Comparison of ENCODE assay signal across 8 cellular contexts in genomic region chr2:69436594-69436936, GRCh38. TPM values are rescaled to one million over a fixed set of nuclear protein-coding genes. Genes with fewer than 3 reads are reported as not detected.
DNase-seq lines count a peak whose midpoint lies in the region; ATAC-seq, FAIRE-seq and TF ChIP-seq lines count a peak whose summit lies in the region.

No MANE protein-coding gene starts in this region.

- no peak for TF ChIP-seq EP300 in H1 (IDR thresholded peaks at IDR 0.05; ENCODE audit: borderline replicate concordance in 1 of 2, low read depth in 2 of 2, low read length in 2 of 2)

- H3K36me3 ChIP-seq in OCI-LY1 (ENCODE audit: insufficient read depth, low read length) (no peaks in the 10 kb centered on the region), H1 (ENCODE audit: control insufficient read depth in 2 of 4, insufficient read depth in 4 of 4, low read length in 3 of 4) (no peaks in the 10 kb centered on the region; a peak in 1 of 8 replicates), neuronal stem cell (replicated peaks in 1 of 2; ENCODE audit: control insufficient read depth in 2 of 2, insufficient read depth in 2 of 2, low read length in 2 of 2) (peaks cover 0 to 4% of the 10 kb centered on the region in 2 donors)

- H3K9ac ChIP-seq in OCI-LY1 (ENCODE audit: low read length) (peak overlapping the region; percentile 63), H1 (replicated peaks in 1 of 4; ENCODE audit: extremely low read depth in 1 of 4, low read depth in 3 of 4, low read length in 3 of 4) (peak overlapping the region; percentile 72 to 86 (median 85); a peak in 6 of 7 replicates), neuronal stem cell (ENCODE audit: low read depth, low read length, poor library complexity) (no peak overlapping the region)

- no peaks in the 10 kb centered on the region for H3K79me2 ChIP-seq in OCI-LY1 (ENCODE audit: insufficient read depth, low read length)
- peaks cover 0 to 10% of the 10 kb centered on the region in 2 experiments; a peak in 2 of 4 replicates for H3K79me2 ChIP-seq in H1 (ENCODE audit: control insufficient read depth in 1 of 2, insufficient read depth in 2 of 2, low read length in 2 of 2)

- H3K4me1 ChIP-seq in OCI-LY1 (ENCODE audit: insufficient read depth, low read length, severe bottlenecking) (peaks cover 28% of the 10 kb centered on the region), H1 (replicated peaks in 1 of 4; ENCODE audit: control insufficient read depth in 3 of 4, insufficient read depth in 4 of 4, low read length in 3 of 4) (peaks cover 4 to 5% (median 4%) of the 10 kb centered on the region in 4 experiments), neuronal stem cell (ENCODE audit: control insufficient read depth in 2 of 2, insufficient read depth in 1 of 2, low read depth in 1 of 2, low read length in 2 of 2) (peaks cover 4% of the 10 kb centered on the region in 2 donors)

- H4K91ac ChIP-seq in H1 (replicated peaks; ENCODE audit: insufficient read length, low read length) (no peak overlapping the region), neuronal stem cell (ENCODE audit: low read depth, low read length, poor library complexity) (no peak overlapping the region)

- H3K4me3 ChIP-seq in OCI-LY1 (ENCODE audit: low read depth, low read length, poor library complexity, severe bottlenecking) (peak overlapping the region; percentile 69), H1 (ENCODE audit: extremely low read depth in 1 of 4, insufficient read depth in 2 of 4, low read depth in 3 of 4, low read length in 4 of 4) (peak overlapping the region; percentile 65 to 89 (median 79)), neuronal stem cell (ENCODE audit: low read length in 2 of 2) (peak overlapping the region; percentile 71 to 92)

- CTCF ChIA-PET in H1 (lab: Charles Lee; ENCODE audit: partially characterized antibody): interaction anchor here (0.6 to 2.5 kb wide), 15 partner anchors 9 to 289 kb away, joined by 3 to 8 read pairs (median 3); no protein-coding TSS in a partner anchor

- peak; percentile 3 for ATAC-seq in GM18873 (IDR thresholded peaks at IDR 0.05; ENCODE audit: low FRiP score, unreplicated experiment)

- H3K4ac ChIP-seq in H1 (replicated peaks; ENCODE audit: insufficient read length, low read depth, low read length) (no peak overlapping the region), neuronal stem cell (ENCODE audit: low read length) (no peak overlapping the region)

- no peak for FAIRE-seq in H1 (lab: Jason Lieb, UNC)

- H3F3A ChIP-seq in OCI-LY1 (ENCODE audit: insufficient read depth, low read length): no peaks in the 10 kb centered on the region

- H3K9me3 ChIP-seq in OCI-LY1 (ENCODE audit: low read length) (no peaks in the 10 kb centered on the region), H1 (ENCODE audit: insufficient read depth in 2 of 2, low read depth in 1 of 2, low read length in 1 of 2) (no peaks in the 10 kb centered on the region), neuronal stem cell (replicated peaks in 1 of 2; ENCODE audit: control insufficient read depth in 2 of 2, insufficient read depth in 1 of 2, low read depth in 1 of 2, low read length in 2 of 2) (peaks cover 0 to 2% of the 10 kb centered on the region in 2 donors)

- TF ChIP-seq CTCF in OCI-LY1 (IDR thresholded peaks at IDR 0.05; ENCODE audit: low read length) (0 out of 2 replicates have a peak, but pooled peaks have one; percentile 25), H1 (IDR thresholded peaks at IDR 0.05; ENCODE audit: control extremely low read depth in 1 of 3, insufficient read depth in 1 of 3, low read depth in 1 of 3, low read length in 3 of 3) (no peak)

- TF ChIP-seq RAD21 in H1 (IDR thresholded peaks at IDR 0.05 in 1 of 2, conservative IDR thresholded peaks at IDR 0.05 in 1 of 2; ENCODE audit: low read depth in 2 of 2, low read length in 2 of 2): no peak

- H2AFZ ChIP-seq in OCI-LY1 (ENCODE audit: low read length) (no peak overlapping the region), H1 (ENCODE audit: low read length) (peak overlapping the region; percentile 64; the same call in 1 of the 2 replicates), neuronal stem cell (ENCODE audit: low read length) (peak overlapping the region; percentile 85)

- H3K23ac ChIP-seq in H1 (ENCODE audit: insufficient read length) (no peak overlapping the region), neuronal stem cell (ENCODE audit: low read depth, low read length, poor library complexity) (no peak overlapping the region)

- H3K4me2 ChIP-seq in OCI-LY1 (ENCODE audit: low read length): peak overlapping the region; percentile 78
- peak overlapping the region; percentile 81 to 86 for H3K4me2 ChIP-seq in H1 (ENCODE audit: insufficient read depth in 1 of 2, low read depth in 2 of 2, low read length in 2 of 2)
- H3K4me2 ChIP-seq in neuronal stem cell (ENCODE audit: insufficient read depth, low read length, poor library complexity, severe bottlenecking): peak overlapping the region; percentile 69

- TF ChIP-seq POLR2A in H1 (IDR thresholded peaks at IDR 0.05; ENCODE audit: control extremely low read depth in 1 of 2, low read depth in 2 of 2, low read length in 2 of 2): no peak

- DNase-seq in A172 (ENCODE audit: low spot score) (peak; percentile 6), H1 (ENCODE audit: low read depth in 1 of 2, low spot score in 2 of 2) (no peak), neuronal stem cell (ENCODE audit: low spot score) (peak; percentile 5), NCI-H2029 (lab: John Stamatoyannopoulos, UW) (no peak), D341Med (ENCODE audit: low spot score) (no peak)
- DNase-seq in NK-92 treated with Interleukin-12 subunit alpha and Interleukin-12 subunit beta, amount 100 ng/mL, for 24 hours (lab: John Stamatoyannopoulos, UW): no peak

- H3K18ac ChIP-seq in H1 (ENCODE audit: extremely low read depth, low read length) (peak overlapping the region; percentile 95), neuronal stem cell (ENCODE audit: low read length) (no peak overlapping the region)

- no peak overlapping the region for H4K5ac ChIP-seq in H1 (ENCODE audit: insufficient read length, low read depth, low read length)

- H2AK5ac ChIP-seq in H1 (ENCODE audit: low read depth, low read length) (no peak overlapping the region), neuronal stem cell (ENCODE audit: low read depth, low read length) (no peak overlapping the region)

- no peak overlapping the region for H4K8ac ChIP-seq in H1 (ENCODE audit: extremely low read depth, insufficient read depth, low read length)
- no peak overlapping the region for H4K8ac ChIP-seq in neuronal stem cell (ENCODE audit: low read depth, low read length)

- H4K20me1 ChIP-seq in OCI-LY1 (ENCODE audit: insufficient read depth, low read length): no peaks in the 10 kb centered on the region
- peaks cover 0 to 2% of the 10 kb centered on the region in 2 experiments for H4K20me1 ChIP-seq in H1 (replicated peaks in 1 of 2; ENCODE audit: control insufficient read depth in 1 of 2, insufficient read depth in 2 of 2, low read length in 2 of 2)

- no peak overlapping the region for H3K56ac ChIP-seq in H1 (replicated peaks; ENCODE audit: insufficient read length, low read depth, low read length)

- H3K27ac ChIP-seq in OCI-LY1 (ENCODE audit: low read depth, low read length, poor library complexity, severe bottlenecking) (peak overlapping the region; percentile 74), H1 (ENCODE audit: low read depth, low read length) (peak overlapping the region; percentile 82), neuronal stem cell (replicated peaks; ENCODE audit: low read length) (peak overlapping the region; percentile 81)

- H3K27me3 ChIP-seq in OCI-LY1 (ENCODE audit: insufficient read depth, low read length): no peaks in the 10 kb centered on the region
- H3K27me3 ChIP-seq in H1 (replicated peaks in 1 of 4; ENCODE audit: control insufficient read depth in 3 of 4, extremely low read depth in 1 of 4, insufficient read depth in 3 of 4, low read length in 3 of 4): no peaks in the 10 kb centered on the region
- no peaks in the 10 kb centered on the region for H3K27me3 ChIP-seq in neuronal stem cell (ENCODE audit: control insufficient read depth in 3 of 3, insufficient read depth in 3 of 3, low read depth in 1 of 3, low read length in 3 of 3)

- H2BK120ac ChIP-seq in H1 (replicated peaks; ENCODE audit: low read depth, low read length) (no peak overlapping the region), neuronal stem cell (ENCODE audit: low read depth, low read length) (no peak overlapping the region)

- H2BK20ac ChIP-seq in H1 (ENCODE audit: low read length): no peak overlapping the region

- H2BK5ac ChIP-seq in H1 (ENCODE audit: low read depth, low read length) (no peak overlapping the region), neuronal stem cell (ENCODE audit: low read length) (no peak overlapping the region)

- no peak overlapping the region for H2BK12ac ChIP-seq in H1 (ENCODE audit: low read depth, low read length)
- H2BK12ac ChIP-seq in neuronal stem cell (ENCODE audit: low read length): no peak overlapping the region

- no peaks in the 10 kb centered on the region for H3K9me2 ChIP-seq in OCI-LY1 (ENCODE audit: low read depth, low read length)

- peaks cover 3% of the 10 kb centered on the region; the same call in 1 of the 2 replicates for H3K23me2 ChIP-seq in H1 (ENCODE audit: low read depth, low read length)

- WGBS in H1 (ENCODE audit: extremely low coverage in 1 of 2, insufficient coverage in 1 of 2, insufficient read length in 1 of 2, insufficient replicate concordance in 2 of 2, low coverage in 1 of 2, low lambda C conversion rate in 2 of 2, missing lambda C conversion rate in 1 of 2), 2 experiments: 8% methylated on average over 5 of the region's 5 CpGs; no CpG with 5 or more reads in 1 of the 2 experiments
- WGBS in neuronal stem cell (ENCODE audit: extremely low coverage in 2 of 2, insufficient read length in 2 of 2, insufficient replicate concordance in 1 of 2), 2 donors: no CpG with 5 or more reads among the region's 5 CpGs

- H3K14ac ChIP-seq in H1 (ENCODE audit: insufficient read length): no peak overlapping the region
- no peak overlapping the region for H3K14ac ChIP-seq in neuronal stem cell (ENCODE audit: low read length)

- H2BK15ac ChIP-seq in H1 (ENCODE audit: low read length): no peak overlapping the region
- H2BK15ac ChIP-seq in neuronal stem cell (ENCODE audit: low read length): no peak overlapping the region

- POLR2A ChIA-PET in H1 (lab: Charles Lee; ENCODE audit: partially characterized antibody): interaction anchor here (0.9 to 1.9 kb wide), 15 partner anchors 9 to 392 kb away, joined by 3 to 10 read pairs (median 4); partner anchors contain the start of genes GFPT1 and GMCL1

- H3K79me1 ChIP-seq in H1 (ENCODE audit: low read depth, low read length) (no peaks in the 10 kb centered on the region), neuronal stem cell (ENCODE audit: low read depth, low read length) (peaks cover 3% of the 10 kb centered on the region)

RNA-seq across cellular contexts. Expression of gene NFU1, which starts 0.7 kb away (rescaled TPM):
- total RNA-seq in A172 (2014; rRNA removed; shearing (Covaris generic)): 92.9 and 185 TPM in 2 replicates
- total RNA-seq in H1 (2021; fragmentation: NEBNext Ultra II Directional; extraction: Animal tissue kit (Norgen Biotek cat#: 25700)): 43.4 and 45.5 TPM in 2 replicates
- polyA plus RNA-seq in H1 (2011; rRNA removed): 12.9 and 18.4 TPM in 2 replicates
- polyA plus RNA-seq in H1 (2011; cell fraction: cytosol; rRNA removed): 24.4 TPM
- polyA plus RNA-seq in H1 (2011; cell fraction: nucleus; rRNA removed): 9.3 TPM
- 30.9 to 54.6 TPM (median 32.1 TPM) in 4 replicates for polyA plus RNA-seq in H1 (2012, experiment 1 of 2)
- polyA plus RNA-seq in H1 (2012, experiment 2 of 2): 7.5 TPM
- polyA plus RNA-seq in H1 (2013, experiment 1 of 2): 70.7 TPM
- polyA plus RNA-seq in H1 (2013, experiment 2 of 2): 78.3 TPM
- 5.8 and 7.3 TPM in 2 replicates for polyA minus RNA-seq in H1 (2011; rRNA and poly(A)+ RNA removed)
- 7.6 TPM for polyA minus RNA-seq in H1 (2011; cell fraction: cytosol; rRNA and poly(A)+ RNA removed)
- 6.8 TPM for polyA minus RNA-seq in H1 (2011; cell fraction: nucleus; rRNA and poly(A)+ RNA removed)
- polyA plus RNA-seq in neuronal stem cell (2013, experiment 1 of 2): 105 TPM
- polyA plus RNA-seq in neuronal stem cell (2013, experiment 2 of 2): 104 TPM

RNA-seq across cellular contexts. Expression of gene GFPT1, which starts 49.5 kb away (rescaled TPM):
- total RNA-seq in A172 (2014; rRNA removed; shearing (Covaris generic)): 31.9 and 39.5 TPM in 2 replicates
- total RNA-seq in H1 (2021; fragmentation: NEBNext Ultra II Directional; extraction: Animal tissue kit (Norgen Biotek cat#: 25700)): 76.2 and 86.8 TPM in 2 replicates
- polyA plus RNA-seq in H1 (2011; rRNA removed): 8.9 and 13.3 TPM in 2 replicates
- 16.8 TPM for polyA plus RNA-seq in H1 (2011; cell fraction: cytosol; rRNA removed)
- polyA plus RNA-seq in H1 (2011; cell fraction: nucleus; rRNA removed): 8.4 TPM
- 15.9 to 35.4 TPM (median 22.7 TPM) in 4 replicates for polyA plus RNA-seq in H1 (2012, experiment 1 of 2)
- 1.9 TPM for polyA plus RNA-seq in H1 (2012, experiment 2 of 2)
- polyA plus RNA-seq in H1 (2013, experiment 1 of 2): 23.0 TPM
- 23.0 TPM for polyA plus RNA-seq in H1 (2013, experiment 2 of 2)
- polyA minus RNA-seq in H1 (2011; rRNA and poly(A)+ RNA removed): 31.2 and 40.3 TPM in 2 replicates
- polyA minus RNA-seq in H1 (2011; cell fraction: cytosol; rRNA and poly(A)+ RNA removed): 82.7 TPM
- 22.3 TPM for polyA minus RNA-seq in H1 (2011; cell fraction: nucleus; rRNA and poly(A)+ RNA removed)
- polyA plus RNA-seq in neuronal stem cell (2013, experiment 1 of 2): 19.3 TPM
- polyA plus RNA-seq in neuronal stem cell (2013, experiment 2 of 2): 19.6 TPM

Comparison
In these comparisons a context has a peak if more than half of its experiments do, and no peak if none do; other contexts are left out.
1. DNase-seq: peak in A172 (single experiment) and neuronal stem cell (single experiment); none in H1 (0 of 2), NCI-H2029 (single experiment), D341Med (single experiment) and NK-92 treated with Interleukin-12 subunit alpha and Interleukin-12 subunit beta, amount 100 ng/mL, for 24 hours (single experiment).
2. Peak in every context shown above with its lines, with median percentiles within 50 percentile points of each other: H3K27ac ChIP-seq, H3K4me2 ChIP-seq and H3K4me3 ChIP-seq.